In genomic region chr3:150599611-150600297, GRCh38 we compare ENCODE assay signal across 8 cellular contexts. TPM values are rescaled to one million over a fixed set of nuclear protein-coding genes. Genes with fewer than 3 reads are reported as not detected.
DNase-seq lines count a peak whose midpoint lies in the region; ATAC-seq, FAIRE-seq and TF ChIP-seq lines count a peak whose summit lies in the region.
"Had no signal": no experiment of that assay in that cellular context is flagged by ENCODE, and none has a peak within 500 bp of the region (broad histone marks: within the 10 kb centered on the region; RNA-seq: fewer than 3 reads in every experiment).

No MANE protein-coding gene starts in this region.

- no peak for FAIRE-seq in bronchial epithelial cell (lab: Jason Lieb, UNC)
- FAIRE-seq in GM12892 (lab: Jason Lieb, UNC) = no peak

- H3K4me3 ChIP-seq in bronchial epithelial cell (ENCODE audit: low read depth, low read length) = no peak overlapping the region

- peak; percentile 29 for ATAC-seq in GM19025 (IDR thresholded peaks at IDR 0.05; ENCODE audit: low read depth, unreplicated experiment)
- no peak for ATAC-seq in HG02571 (IDR thresholded peaks at IDR 0.05; ENCODE audit: unreplicated experiment)

- in situ Hi-C loops in KBM-7 (cut with MboI; ENCODE audit: low pct_unique_long_range_greater_than_20kb, low sequenced_read_pairs) = no loop called here

- no peaks in the 10 kb centered on the region for H3K27me3 ChIP-seq in bronchial epithelial cell (ENCODE audit: control insufficient read depth, insufficient read depth, low read length)

- no peak for TF ChIP-seq CTCF in bronchial epithelial cell (IDR thresholded peaks at IDR 0.05; ENCODE audit: insufficient read depth, low read length, severe bottlenecking)

- peak; percentile 55 for DNase-seq in KBM-7
- peak; percentile 95 for DNase-seq in bronchial epithelial cell (ENCODE audit: low read depth)
- peak; percentile 65 for DNase-seq in pulmonary artery endothelial cell (ENCODE audit: low read depth, low spot score)
- DNase-seq in NCI-H1048 (lab: John Stamatoyannopoulos, UW) = no peak
- no peak for DNase-seq in GM12892 (ENCODE audit: insufficient read length)
- DNase-seq: activated CD4-positive, alpha-beta T cell treated with anti-CD3 and anti-CD28 coated beads, Interleukin-2, amount 10 ng/mL, durations not matched to agents 7 days and 5 days had no signal

- no peaks in the 10 kb centered on the region for H3K36me3 ChIP-seq in bronchial epithelial cell (ENCODE audit: control insufficient read depth, insufficient read depth, low read length)

- no peak for TF ChIP-seq POLR2A in GM12892 (IDR thresholded peaks at IDR 0.05; ENCODE audit: low read depth, low read length)

RNA-seq across cellular contexts. Expression of gene SELENOT, which starts 3.4 kb away (rescaled TPM):
- total RNA-seq in bronchial epithelial cell (108 and 167 TPM in 2 replicates), pulmonary artery endothelial cell (291 and 391 TPM in 2 replicates)
- polyA plus RNA-seq in GM12892 (2012; ENCODE audit: missing spikeins) = 90.8 TPM

RNA-seq across cellular contexts. Expression of gene EIF2A, which starts 53.2 kb away (rescaled TPM):
- total RNA-seq in bronchial epithelial cell (88.8 and 222 TPM in 2 replicates), pulmonary artery endothelial cell (219 and 267 TPM in 2 replicates)
- polyA plus RNA-seq in GM12892 (2012; ENCODE audit: missing spikeins) = 131 TPM

RNA-seq across cellular contexts. Expression of gene SERP1, which starts 53.5 kb away (rescaled TPM):
- total RNA-seq in bronchial epithelial cell = 222 and 255 TPM in 2 replicates
- 187 and 198 TPM in 2 replicates for total RNA-seq in pulmonary artery endothelial cell
- polyA plus RNA-seq in GM12892 (2012; ENCODE audit: missing spikeins) = 83.7 TPM

Comparison
In these comparisons a context has a peak if more than half of its experiments do, and no peak if none do; other contexts are left out.
1. DNase-seq: peak in KBM-7 (single experiment), bronchial epithelial cell (single experiment) and pulmonary artery endothelial cell (single experiment); none in NCI-H1048 (single experiment) and GM12892 (single experiment).